8 cellular contexts compared by ENCODE assay signal in genomic region chr17:7856840-7857723, GRCh38. TPM values are rescaled to one million over a fixed set of nuclear protein-coding genes. Genes with fewer than 3 reads are reported as not detected.
DNase-seq lines count a peak whose midpoint lies in the region; ATAC-seq and TF ChIP-seq lines count a peak whose summit lies in the region.

Gene NAA38, minus strand, starts transcription at chr17:7857559. Its CDS starts 96 bp downstream, at chr17:7857463.

- TF ChIP-seq CTCF in OCI-LY1 (IDR thresholded peaks at IDR 0.05; ENCODE audit: low read length) (peak; percentile 47; the same call in 1 of the 2 replicates), epithelial cell of esophagus (IDR thresholded peaks at IDR 0.05; ENCODE audit: insufficient read depth, low read depth, low read length, missing control alignments) (peak; percentile 42), mucosa of descending colon (IDR thresholded peaks at IDR 0.05) (peak; percentile 28)

- no peaks in the 10 kb centered on the region for H3F3A ChIP-seq in OCI-LY1 (ENCODE audit: insufficient read depth, low read length)

- peak; percentile 75 for ATAC-seq in GM21515 (IDR thresholded peaks at IDR 0.05; ENCODE audit: unreplicated experiment)
- ATAC-seq in mucosa of descending colon: peak; percentile 86

- no peaks in the 10 kb centered on the region for H3K9me2 ChIP-seq in OCI-LY1 (ENCODE audit: low read depth, low read length)

- peak; percentile 97 for DNase-seq in DMS 273 treated with DMSO at 0.1 percent for 48 hours (lab: John Stamatoyannopoulos, UW)
- DNase-seq in HuH-7 (ENCODE audit: low spot score): peak; percentile 86
- DNase-seq in activated CD8-positive, alpha-beta memory T cell treated with anti-CD3 and anti-CD28 coated beads, Interleukin-2, amount 50 U/mL, for 48 hours: peak; percentile 93
- DNase-seq in epithelial cell of esophagus (ENCODE audit: low read depth): peak; percentile 99
- DNase-seq in mucosa of descending colon: peak; percentile 95 to 98 (median 98)
- peak; percentile 86 for DNase-seq in stimulated activated CD8-positive, alpha-beta memory T cell treated with anti-CD3 and anti-CD28 coated beads, Interleukin-4, amount 100 ng/mL, for 24 hours (ENCODE audit: low read depth)

- intact Hi-C loops in mucosa of descending colon (cut with DNase I, micrococcal nuclease): no loop called here

- peak within 1 kb of the TSS; percentile 80 for H3K4me2 ChIP-seq in OCI-LY1 (ENCODE audit: low read length)

- peaks cover 31% of the 10 kb centered on the region for H3K4me1 ChIP-seq in OCI-LY1 (ENCODE audit: insufficient read depth, low read length, severe bottlenecking)
- H3K4me1 ChIP-seq in mucosa of descending colon (ENCODE audit: low read depth): peaks cover 35% of the 10 kb centered on the region

- peak within 1 kb of the TSS; percentile 92 for H3K9ac ChIP-seq in OCI-LY1 (ENCODE audit: low read length)

- H4K20me1 ChIP-seq in OCI-LY1 (ENCODE audit: insufficient read depth, low read length): no peaks in the 10 kb centered on the region

- no peak within 1 kb of the TSS for H2AFZ ChIP-seq in OCI-LY1 (ENCODE audit: low read length)

- H3K27me3 ChIP-seq in OCI-LY1 (ENCODE audit: insufficient read depth, low read length): no peaks in the 10 kb centered on the region

- H3K36me3 ChIP-seq in OCI-LY1 (ENCODE audit: insufficient read depth, low read length) (peaks cover 38% of the 10 kb centered on the region; the same call in 1 of the 2 replicates), mucosa of descending colon (ENCODE audit: low read depth) (peaks cover 15% of the 10 kb centered on the region)

- H3K4me3 ChIP-seq in OCI-LY1 (ENCODE audit: low read depth, low read length, poor library complexity, severe bottlenecking) (peak within 1 kb of the TSS; percentile 65), epithelial cell of esophagus (ENCODE audit: low read length) (peak within 1 kb of the TSS; percentile 73), mucosa of descending colon (peak within 1 kb of the TSS; percentile 42)

- H3K27ac ChIP-seq in OCI-LY1 (ENCODE audit: low read depth, low read length, poor library complexity, severe bottlenecking): peak within 1 kb of the TSS; percentile 92

- no peaks in the 10 kb centered on the region for H3K9me3 ChIP-seq in OCI-LY1 (ENCODE audit: low read length)
- no peaks in the 10 kb centered on the region for H3K9me3 ChIP-seq in mucosa of descending colon

- no peaks in the 10 kb centered on the region for H3K79me2 ChIP-seq in OCI-LY1 (ENCODE audit: insufficient read depth, low read length)

RNA-seq across cellular contexts. Expression of gene NAA38, which starts in this region (rescaled TPM):
- 10 to 100 TPM; 51.2 to 73.5 (median 58.2) TPM for total RNA-seq in mucosa of descending colon

Comparison
In these comparisons a context has a peak if more than half of its experiments do, and no peak if none do; other contexts are left out.
1. Peak in every context shown above with its lines: DNase-seq, ATAC-seq, H3K4me3 ChIP-seq and H3K27ac ChIP-seq.